ENCODE assay signal across 7 cellular contexts in the genomic region with DNA sequence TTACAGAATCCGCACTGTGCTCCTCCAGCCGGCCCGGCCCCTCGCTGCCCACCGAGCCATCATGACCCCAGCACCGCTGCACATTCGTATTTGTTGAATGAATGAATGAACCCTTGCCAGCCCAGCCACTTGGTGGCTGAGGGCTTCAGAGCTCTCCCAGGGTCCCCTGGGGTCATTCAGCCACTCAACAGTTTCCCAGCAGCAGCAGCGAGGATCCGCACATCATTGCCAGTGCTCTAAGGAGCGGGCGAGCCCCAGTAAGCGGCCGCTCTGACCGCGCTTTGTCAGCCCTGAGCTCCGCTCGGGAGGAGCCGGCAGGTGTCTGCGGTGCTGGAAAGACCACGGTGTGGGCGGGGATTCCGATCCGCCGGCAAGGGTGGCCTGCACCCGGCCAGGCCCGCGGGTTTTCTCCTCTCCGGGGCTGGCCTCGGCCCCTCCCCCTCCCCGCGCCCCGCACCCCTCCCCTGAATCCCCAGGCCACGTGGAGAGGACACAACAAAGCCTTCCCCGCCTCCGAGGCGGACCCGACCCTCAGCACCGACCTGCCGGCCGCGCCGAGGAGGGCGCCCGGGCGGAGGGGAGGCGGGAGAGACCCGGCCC. TPM values are rescaled to one million over a fixed set of nuclear protein-coding genes. Genes with fewer than 3 reads are reported as not detected.
A peak's percentile ranks its signal among the peaks of the same experiment; 100 is the strongest.
DNase-seq lines count a peak whose midpoint lies in the region; ATAC-seq and TF ChIP-seq lines count a peak whose summit lies in the region.

No MANE protein-coding gene starts in this region.

- in situ Hi-C loops in SK-MEL-5 (cut with HindIII; ENCODE audit: low pct_unique_long_range_greater_than_20kb, low sequenced_read_pairs), result no loop called here

- DNase-seq in HT1080 (ENCODE audit: low read depth) (peak; percentile 23), SK-MEL-5 (ENCODE audit: low read depth, low spot score) (peak; percentile 26), hepatocyte (ENCODE audit: low spot score) (peak; percentile 70)
- peak; percentile 78 for DNase-seq in activated naive CD8-positive, alpha-beta T cell treated with anti-CD3 and anti-CD28 coated beads, Interleukin-2, amount 10 ng/mL, durations not matched to agents 7 days and 5 days

- H3K36me3 Mint-ChIP-seq in activated naive CD8-positive, alpha-beta T cell treated with anti-CD3 and anti-CD28 coated beads, Interleukin-2, amount 10 ng/mL, durations not matched to agents 7 days and 5 days, result peaks cover 5% of the 10 kb centered on the region

- H3K36me3 ChIP-seq in hepatocyte (replicated peaks; ENCODE audit: insufficient read depth, low read depth), result no peaks in the 10 kb centered on the region
- no peaks in the 10 kb centered on the region for H3K36me3 ChIP-seq in skeletal muscle satellite cell (ENCODE audit: insufficient read depth, low read length)

- peak; percentile 36 for ATAC-seq in GM18511 (IDR thresholded peaks at IDR 0.05; ENCODE audit: unreplicated experiment)
- peak; percentile 51 for ATAC-seq in activated naive CD8-positive, alpha-beta T cell treated with anti-CD3 and anti-CD28 coated beads, Interleukin-2, amount 10 ng/mL, durations not matched to agents 7 days and 5 days (ENCODE audit: low read depth)
- ATAC-seq in GM19328 (IDR thresholded peaks at IDR 0.05; ENCODE audit: unreplicated experiment), result no peak

- TF ChIP-seq CTCF in hepatocyte (IDR thresholded peaks at IDR 0.05; ENCODE audit: poor library complexity), result no peak

- peaks cover 11% of the 10 kb centered on the region for H3K4me1 ChIP-seq in hepatocyte (ENCODE audit: insufficient read depth)
- peaks cover 24% of the 10 kb centered on the region for H3K4me1 ChIP-seq in skeletal muscle satellite cell (ENCODE audit: control insufficient read depth, insufficient read depth, low read length)

- WGBS in hepatocyte (ENCODE audit: low lambda C conversion rate, missing lambda C conversion rate), result 5% methylated on average over 14 of the region's 47 CpGs

- H3K9ac ChIP-seq in skeletal muscle satellite cell (ENCODE audit: low read depth, low read length), result peak overlapping the region; percentile 81

- H3K27ac Mint-ChIP-seq in activated naive CD8-positive, alpha-beta T cell treated with anti-CD3 and anti-CD28 coated beads, Interleukin-2, amount 10 ng/mL, durations not matched to agents 7 days and 5 days, result peak overlapping the region; percentile 58

- no peaks in the 10 kb centered on the region for H3K27me3 Mint-ChIP-seq in activated naive CD8-positive, alpha-beta T cell treated with anti-CD3 and anti-CD28 coated beads, Interleukin-2, amount 10 ng/mL, durations not matched to agents 7 days and 5 days

- peak overlapping the region; percentile 86 for H3K4me3 Mint-ChIP-seq in activated naive CD8-positive, alpha-beta T cell treated with anti-CD3 and anti-CD28 coated beads, Interleukin-2, amount 10 ng/mL, durations not matched to agents 7 days and 5 days

- H3K27me3 ChIP-seq in hepatocyte, result no peaks in the 10 kb centered on the region
- no peaks in the 10 kb centered on the region for H3K27me3 ChIP-seq in skeletal muscle satellite cell (ENCODE audit: control insufficient read depth, insufficient read depth, low read length)

- H3K4me1 Mint-ChIP-seq in activated naive CD8-positive, alpha-beta T cell treated with anti-CD3 and anti-CD28 coated beads, Interleukin-2, amount 10 ng/mL, durations not matched to agents 7 days and 5 days, result peaks cover 44% of the 10 kb centered on the region

- H3K9me3 ChIP-seq in hepatocyte (ENCODE audit: low read depth), result no peaks in the 10 kb centered on the region
- no peaks in the 10 kb centered on the region for H3K9me3 ChIP-seq in skeletal muscle satellite cell (replicated peaks; ENCODE audit: low read length)

- H3K4me2 ChIP-seq in hepatocyte, result peak overlapping the region; percentile 91
- H3K4me2 ChIP-seq in skeletal muscle satellite cell (ENCODE audit: low read length), result peak overlapping the region; percentile 96

- H3K79me2 ChIP-seq in hepatocyte, result peaks cover 35% of the 10 kb centered on the region

- no peaks in the 10 kb centered on the region for H3K9me3 Mint-ChIP-seq in activated naive CD8-positive, alpha-beta T cell treated with anti-CD3 and anti-CD28 coated beads, Interleukin-2, amount 10 ng/mL, durations not matched to agents 7 days and 5 days

- H3K27ac ChIP-seq in hepatocyte, result peak overlapping the region; percentile 46

- H3K4me3 ChIP-seq in hepatocyte (peak overlapping the region; percentile 85), skeletal muscle satellite cell (ENCODE audit: low read length) (peak overlapping the region; percentile 73)

- no peaks in the 10 kb centered on the region for H3K9me2 ChIP-seq in hepatocyte (replicated peaks; ENCODE audit: insufficient read depth)

- H2AFZ ChIP-seq in hepatocyte, result peak overlapping the region; percentile 68

- H4K20me1 ChIP-seq in hepatocyte (ENCODE audit: insufficient read depth, poor library complexity, severe bottlenecking), result no peaks in the 10 kb centered on the region

- POLR2A ChIA-PET in activated naive CD8-positive, alpha-beta T cell treated with anti-CD3 and anti-CD28 coated beads, Interleukin-2, amount 10 ng/mL, durations not matched to agents 7 days and 5 days (lab: Charles Lee), result interaction anchor here (1.4 to 2.5 kb wide), 5 partner anchors 9 to 304 kb away, joined by 5 to 8 read pairs (median 6); partner anchors contain the start of genes BCL2L13 and PEX26

RNA-seq across cellular contexts. Expression of gene BID, which starts 0.6 kb away (rescaled TPM):
- 178 and 258 TPM in 2 replicates for total RNA-seq in HT1080 (2014; rRNA removed; shearing (Covaris generic))
- 54.0 and 105 TPM in 2 replicates for polyA plus RNA-seq in HT1080 (2015; cell fraction: cytosol; rRNA removed)
- 34.4 and 56.3 TPM in 2 replicates for polyA plus RNA-seq in HT1080 (2015; cell fraction: nucleus; rRNA removed)
- 62.1 and 81.7 TPM in 2 replicates for total RNA-seq in SK-MEL-5 (2014; rRNA removed; shearing (Covaris generic))
- 97.0 and 98.0 TPM in 2 replicates for polyA plus RNA-seq in SK-MEL-5 (2015; cell fraction: cytosol; rRNA removed)
- 13.8 and 19.3 TPM in 2 replicates for polyA plus RNA-seq in SK-MEL-5 (2015; cell fraction: nucleus; rRNA removed)
- 10 to 100 TPM; 33.6 to 35.6 TPM for total RNA-seq in activated naive CD8-positive, alpha-beta T cell treated with anti-CD3 and anti-CD28 coated beads, Interleukin-2, amount 10 ng/mL, durations not matched to agents 7 days and 5 days
- total RNA-seq in hepatocyte, result 34.5 and 41.6 TPM in 2 replicates
- 55.5 and 72.3 TPM in 2 replicates for polyA plus RNA-seq in hepatocyte
- 18.8 and 29.3 TPM in 2 replicates for total RNA-seq in skeletal muscle satellite cell (2012; rRNA removed)

Comparison
In these comparisons a context has a peak if more than half of its experiments do, and no peak if none do; other contexts are left out.
1. DNase-seq: peak in every context shown above with its lines; median percentile 78 in activated naive CD8-positive, alpha-beta T cell treated with anti-CD3 and anti-CD28 coated beads, Interleukin-2, amount 10 ng/mL, durations not matched to agents 7 days and 5 days; 70 in hepatocyte; 26 in SK-MEL-5; 23 in HT1080.